In the genomic region with DNA sequence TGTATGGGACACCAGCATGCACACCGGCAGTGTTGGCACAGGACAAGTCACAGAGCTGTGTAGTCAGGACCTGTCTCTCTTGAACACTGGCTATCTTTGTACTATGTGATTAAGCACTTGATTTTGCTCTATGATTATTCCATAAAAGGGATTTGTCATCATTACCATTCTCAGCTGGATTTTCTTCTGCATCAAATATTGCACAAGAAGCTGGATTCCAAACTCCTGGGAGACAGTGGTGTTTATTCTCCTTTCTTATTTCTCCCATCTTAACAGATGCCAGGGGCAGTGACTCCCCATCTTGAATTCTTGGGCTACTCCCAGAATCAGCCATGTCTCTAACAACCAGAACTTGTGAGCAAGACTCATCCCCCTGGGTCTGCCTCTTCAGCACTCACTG, we compare ENCODE assay signal across 28 cellular contexts.
"Had no signal": no experiment of that assay in that cellular context is flagged by ENCODE, and none has a peak within 500 bp of the region (broad histone marks: within the 10 kb centered on the region; RNA-seq: fewer than 3 reads in every experiment).

No MANE protein-coding gene starts in this region.

- H3K79me2 ChIP-seq: parathyroid adenoma had no signal

- H3K4me1 Mint-ChIP-seq: immature natural killer cell, natural killer cell, nephron progenitor cell, neural progenitor cell had no signal

- H3K27ac Mint-ChIP-seq: immature natural killer cell; natural killer cell; nephron progenitor cell; neural progenitor cell; stimulated activated effector memory CD8-positive, alpha-beta T cell treated with anti-CD3 and anti-CD28 coated beads, Interleukin-12 subunit alpha, Interleukin-12 subunit beta, amount 100 ng/mL, for 72 hours; stimulated activated naive CD8-positive, alpha-beta T cell treated with anti-CD3 and anti-CD28 coated beads, Interleukin-15, Interleukin-2, amounts not matched to agents 100 ng/mL and 50 ng/mL, for 24 hours had no signal

- H3K36me3 Mint-ChIP-seq: immature natural killer cell; natural killer cell; neural progenitor cell; stimulated activated effector memory CD8-positive, alpha-beta T cell treated with anti-CD3 and anti-CD28 coated beads, Interleukin-12 subunit alpha, Interleukin-12 subunit beta, amount 100 ng/mL, for 72 hours had no signal

- H3K4me1 ChIP-seq: left lung, lower lobe of right lung, neural progenitor cell, parathyroid adenoma, right atrium auricular region, right lobe of liver, spleen, suprapubic skin, tibial artery, upper lobe of right lung had no signal

- FAIRE-seq: islet of Langerhans, kidney, small intestine had no signal

- H3K27me3 ChIP-seq: left lung, right atrium auricular region, right lobe of liver, spleen, suprapubic skin, tibial artery, upper lobe of right lung had no signal

- H3K4me2 ChIP-seq: neural progenitor cell had no signal

- H3K27ac ChIP-seq: left lung, lower lobe of right lung, neural progenitor cell, neutrophil, parathyroid adenoma, right atrium auricular region, right lobe of liver, spleen, suprapubic skin, thoracic aorta, tibial artery, upper lobe of right lung had no signal

- ATAC-seq: left colon; left lung; lower lobe of right lung; right lobe of liver; stimulated activated effector memory CD8-positive, alpha-beta T cell treated with anti-CD3 and anti-CD28 coated beads, Interleukin-12 subunit alpha, Interleukin-12 subunit beta, amount 100 ng/mL, for 72 hours; upper lobe of right lung had no signal

- DNase-seq: hypothalamus; immature natural killer cell; kidney; left colon; left lung; lower lobe of right lung; mammary epithelial cell; mesenchymal stem cell; natural killer cell; nephron progenitor cell; occipital lobe; right lobe of liver; small intestine; spleen; stimulated activated CD4-positive, alpha-beta T cell treated with anti-CD3 and anti-CD28 coated beads, Interleukin-4, amount 100 ng/mL, for 24 hours; stimulated activated naive CD4-positive, alpha-beta T cell; tibial artery; trophoblast cell; upper lobe of right lung had no signal

- H3K9me3 ChIP-seq: left lung, lower lobe of right lung, neutrophil, right atrium auricular region, right lobe of liver, spleen, suprapubic skin, thoracic aorta, tibial artery had no signal

- H3K9me3 Mint-ChIP-seq: natural killer cell; nephron progenitor cell; neural progenitor cell; stimulated activated effector memory CD8-positive, alpha-beta T cell treated with anti-CD3 and anti-CD28 coated beads, Interleukin-12 subunit alpha, Interleukin-12 subunit beta, amount 100 ng/mL, for 72 hours; stimulated activated naive CD8-positive, alpha-beta T cell treated with anti-CD3 and anti-CD28 coated beads, Interleukin-15, Interleukin-2, amounts not matched to agents 100 ng/mL and 50 ng/mL, for 24 hours had no signal

- H3K9ac ChIP-seq: neural progenitor cell, parathyroid adenoma had no signal

- H3K36me3 ChIP-seq: left lung, lower lobe of right lung, neural progenitor cell, neutrophil, right atrium auricular region, right lobe of liver, spleen, suprapubic skin, thoracic aorta, tibial artery, upper lobe of right lung had no signal

- H2AFZ ChIP-seq: neural progenitor cell, parathyroid adenoma had no signal

- H3K4me3 ChIP-seq: left lung, lower lobe of right lung, neural progenitor cell, right atrium auricular region, right lobe of liver, spleen, suprapubic skin, thoracic aorta, tibial artery, upper lobe of right lung had no signal

- H3K4me3 Mint-ChIP-seq: immature natural killer cell; natural killer cell; nephron progenitor cell; neural progenitor cell; stimulated activated effector memory CD8-positive, alpha-beta T cell treated with anti-CD3 and anti-CD28 coated beads, Interleukin-12 subunit alpha, Interleukin-12 subunit beta, amount 100 ng/mL, for 72 hours; stimulated activated naive CD8-positive, alpha-beta T cell treated with anti-CD3 and anti-CD28 coated beads, Interleukin-15, Interleukin-2, amounts not matched to agents 100 ng/mL and 50 ng/mL, for 24 hours had no signal
